23 cellular contexts compared by ENCODE assay signal in genomic region chr6:97032950-97033349, GRCh38.
"Had no signal": no experiment of that assay in that cellular context is flagged by ENCODE, and none has a peak within 500 bp of the region (broad histone marks: within the 10 kb centered on the region; RNA-seq: fewer than 3 reads in every experiment).

No MANE protein-coding gene starts in this region.

- H3K9me3 ChIP-seq: esophagus muscularis mucosa, gastroesophageal sphincter, neutrophil, psoas muscle, tibial artery, upper lobe of left lung had no signal

- FAIRE-seq: keratinocyte had no signal

- H3K4me1 ChIP-seq: esophagus muscularis mucosa, gastroesophageal sphincter, psoas muscle, right lobe of liver, spleen, tibial artery, upper lobe of left lung, uterus had no signal

- H3K27me3 ChIP-seq: esophagus muscularis mucosa, gastroesophageal sphincter, neutrophil, right lobe of liver, tibial artery, upper lobe of left lung, uterus had no signal

- H3K27ac ChIP-seq: epithelial cell of prostate, esophagus muscularis mucosa, gastroesophageal sphincter, neutrophil, psoas muscle, right lobe of liver, spleen, tibial artery, upper lobe of left lung, uterus had no signal

- H3K4me3 ChIP-seq: esophagus muscularis mucosa, gastroesophageal sphincter, lung, psoas muscle, right lobe of liver, spleen, tibial artery, upper lobe of left lung, uterus had no signal

- DNase-seq: effector memory CD8-positive, alpha-beta T cell; glutamatergic neuron; left cardiac atrium; left ventricle myocardium superior; mesendoderm; naive thymus-derived CD4-positive, alpha-beta T cell; psoas muscle; retina; right lobe of liver; spleen; stimulated activated CD4-positive, alpha-beta T cell treated with anti-CD3 and anti-CD28 coated beads, Interleukin-15, amount 100 ng/mL, for 24 hours; stimulated activated CD4-positive, alpha-beta T cell treated with anti-CD3 and anti-CD28 coated beads, Interleukin-1b, Interleukin-23, amount 100 ng/mL, for 48 hours; stimulated activated CD4-positive, alpha-beta T cell treated with anti-CD3 and anti-CD28 coated beads, Interleukin-4, amount 100 ng/mL, for 24 hours; tibial artery; upper lobe of left lung; uterus had no signal

- ATAC-seq: effector memory CD8-positive, alpha-beta T cell; gastroesophageal sphincter; left cardiac atrium; left ventricle myocardium superior; naive thymus-derived CD4-positive, alpha-beta T cell; psoas muscle; right lobe of liver; stimulated activated memory B cell treated with anti-CD40 and anti-IgM and Interleukin-4, amounts not matched to agents 10 μg/mL and 1 μg/mL and 100 μg/mL, for 72 hours had no signal

- H3K36me3 ChIP-seq: esophagus muscularis mucosa, gastroesophageal sphincter, neutrophil, right lobe of liver, spleen, tibial artery, upper lobe of left lung, uterus had no signal
